1 cellular context compared by ENCODE assay signal in the genomic region with DNA sequence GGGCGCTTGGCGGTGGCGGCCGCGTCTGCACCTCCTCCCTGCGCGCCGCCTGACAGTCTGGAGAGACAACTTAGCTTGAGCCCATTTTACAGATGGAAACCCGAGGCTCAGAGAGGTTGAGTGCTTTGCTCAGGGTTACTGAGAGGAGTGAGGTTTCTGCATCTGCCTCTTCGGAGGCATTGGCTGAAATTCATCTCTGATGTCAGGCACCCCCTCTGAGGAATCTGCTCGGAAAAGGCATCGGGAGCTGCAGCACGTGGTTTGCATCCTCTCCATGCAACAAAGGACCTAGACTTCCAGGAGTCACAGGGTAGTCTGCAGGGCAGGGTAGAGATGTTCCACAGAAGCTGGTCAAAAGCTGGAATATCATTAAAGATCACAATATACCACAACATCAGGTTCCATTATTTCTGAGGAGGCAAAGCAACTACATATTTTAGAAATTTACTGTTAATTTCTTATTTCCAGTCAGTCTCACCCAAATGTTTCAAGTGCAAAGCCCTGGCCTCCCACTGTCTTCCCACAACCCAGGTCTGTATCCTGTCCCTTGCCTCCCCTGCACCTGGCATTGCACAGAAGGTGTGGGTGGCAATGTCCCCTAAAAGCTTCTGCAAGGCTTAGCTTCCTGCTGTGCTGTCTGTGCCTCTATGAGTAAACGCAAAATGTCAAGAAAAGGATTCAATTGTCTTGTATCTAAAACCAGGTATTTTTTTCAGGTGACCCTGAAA.
TF ChIP-seq lines count a peak whose summit lies in the region.

No MANE protein-coding gene starts in this region.

TF ChIP-seq in SK-N-SH, 30 proteins besides CTCF, POLR2A, EP300 and RAD21 (continued from another document):
- TF ChIP-seq REST (IDR thresholded peaks at IDR 0.05; ENCODE audit: low read depth, low read length) = no peak
